21 cellular contexts compared by ENCODE assay signal in genomic region chr3:120637836-120638559, GRCh38. TPM values are rescaled to one million over a fixed set of nuclear protein-coding genes. Genes with fewer than 3 reads are reported as not detected.
DNase-seq lines count a peak whose midpoint lies in the region; ATAC-seq and TF ChIP-seq lines count a peak whose summit lies in the region.
"Had no signal": no experiment of that assay in that cellular context is flagged by ENCODE, and none has a peak within 500 bp of the region (broad histone marks: within the 10 kb centered on the region; RNA-seq: fewer than 3 reads in every experiment).

No MANE protein-coding gene starts in this region.

- no peaks in the 10 kb centered on the region for H3K9me3 Mint-ChIP-seq in MCF 10A (ENCODE audit: unreplicated experiment)
- H3K9me3 Mint-ChIP-seq in dendritic cell treated with granulocyte-macrophage colony-stimulating factor and Interleukin-4, amounts not matched to agents 40 ng/mL and 50 ng/mL, for 4 days, result peaks cover 29% of the 10 kb centered on the region

- no TSS peak for BruUV-seq in MCF 10A (replicated peaks; lab: Mats Ljungman, UMichigan)

- no peaks in the 10 kb centered on the region for H3K9me3 ChIP-seq in breast epithelium
- H3K9me3 ChIP-seq in upper lobe of right lung, result no peaks in the 10 kb centered on the region
- H3K9me3 ChIP-seq: left lung, ovary, vagina had no signal

- intact Hi-C loops in MCF 10A (cut with micrococcal nuclease), result no loop called here
- intact Hi-C loops in breast epithelium (cut with DNase I; ENCODE audit: low total_unique reads), result no loop called here
- intact Hi-C loops in dendritic cell treated with granulocyte-macrophage colony-stimulating factor and Interleukin-4, amounts not matched to agents 40 ng/mL and 50 ng/mL, for 4 days (cut with micrococcal nuclease), result no loop called here
- intact Hi-C loops in upper lobe of right lung (cut with DNase I), result no loop called here

- DNase-seq in MCF 10A (ENCODE audit: unreplicated experiment), result peak; percentile 10
- no peak for DNase-seq in breast epithelium (ENCODE audit: low spot score in 2 of 2)
- DNase-seq in NB4 (ENCODE audit: low read depth), result peak; percentile 27
- no peak for DNase-seq in upper lobe of right lung
- DNase-seq in UCSD-AML1 (lab: John Stamatoyannopoulos, UW; ENCODE audit: unreplicated experiment), result no peak
- no peak for DNase-seq in iPS-NIHi7 (ENCODE audit: extremely low spot score)
- DNase-seq: activated CD4-positive, alpha-beta T cell treated with anti-CD3 and anti-CD28 coated beads for 36 hours; activated CD8-positive, alpha-beta memory T cell treated with anti-CD3 and anti-CD28 coated beads, Interleukin-2, amount 10 ng/mL, durations not matched to agents 7 days and 5 days; activated effector memory CD4-positive, alpha-beta T cell treated with anti-CD3 and anti-CD28 coated beads, Interleukin-2, amount 50 U/mL, for 16 hours; amygdala; CD4-positive, alpha-beta memory T cell; left lung; NCI-H146; ovary; PC-3; T-helper 9 cell had no signal

- H3K4me1 Mint-ChIP-seq in MCF 10A (ENCODE audit: insufficient read depth, unreplicated experiment), result peaks cover 6% of the 10 kb centered on the region
- H3K4me1 Mint-ChIP-seq in dendritic cell treated with granulocyte-macrophage colony-stimulating factor and Interleukin-4, amounts not matched to agents 40 ng/mL and 50 ng/mL, for 4 days (ENCODE audit: low read depth), result peaks cover 41% of the 10 kb centered on the region

- TF ChIP-seq CTCF in MCF 10A (IDR thresholded peaks at IDR 0.05; ENCODE audit: unreplicated experiment), result no peak
- TF ChIP-seq CTCF in breast epithelium (IDR thresholded peaks at IDR 0.05), result no peak
- TF ChIP-seq CTCF in NB4 (IDR thresholded peaks at IDR 0.05; ENCODE audit: low read depth, low read length), result no peak
- no peak for TF ChIP-seq CTCF in upper lobe of right lung (IDR thresholded peaks at IDR 0.05)

- no peak overlapping the region for H3K4me3 Mint-ChIP-seq in MCF 10A (ENCODE audit: unreplicated experiment)
- no peak overlapping the region for H3K4me3 Mint-ChIP-seq in dendritic cell treated with granulocyte-macrophage colony-stimulating factor and Interleukin-4, amounts not matched to agents 40 ng/mL and 50 ng/mL, for 4 days
- H3K4me3 Mint-ChIP-seq: activated CD4-positive, alpha-beta T cell treated with anti-CD3 and anti-CD28 coated beads for 36 hours; activated CD8-positive, alpha-beta memory T cell treated with anti-CD3 and anti-CD28 coated beads, Interleukin-2, amount 10 ng/mL, durations not matched to agents 7 days and 5 days had no signal

- H3K27me3 Mint-ChIP-seq in MCF 10A (ENCODE audit: insufficient read depth, unreplicated experiment), result no peaks in the 10 kb centered on the region
- no peaks in the 10 kb centered on the region for H3K27me3 Mint-ChIP-seq in dendritic cell treated with granulocyte-macrophage colony-stimulating factor and Interleukin-4, amounts not matched to agents 40 ng/mL and 50 ng/mL, for 4 days
- H3K27me3 Mint-ChIP-seq: activated CD4-positive, alpha-beta T cell treated with anti-CD3 and anti-CD28 coated beads for 36 hours; activated CD8-positive, alpha-beta memory T cell treated with anti-CD3 and anti-CD28 coated beads, Interleukin-2, amount 10 ng/mL, durations not matched to agents 7 days and 5 days; CD4-positive, alpha-beta memory T cell had no signal

- H3K4me3 ChIP-seq in breast epithelium (no peak overlapping the region), NB4 (ENCODE audit: low read depth, low read length) (no peak overlapping the region), upper lobe of right lung (no peak overlapping the region)
- H3K4me3 ChIP-seq: GM12878, left lung, ovary, vagina had no signal

- H3K27ac Mint-ChIP-seq in MCF 10A (ENCODE audit: low read depth, unreplicated experiment), result no peak overlapping the region
- peak overlapping the region; percentile 68 for H3K27ac Mint-ChIP-seq in dendritic cell treated with granulocyte-macrophage colony-stimulating factor and Interleukin-4, amounts not matched to agents 40 ng/mL and 50 ng/mL, for 4 days
- H3K27ac Mint-ChIP-seq: activated CD4-positive, alpha-beta T cell treated with anti-CD3 and anti-CD28 coated beads for 36 hours; activated CD8-positive, alpha-beta memory T cell treated with anti-CD3 and anti-CD28 coated beads, Interleukin-2, amount 10 ng/mL, durations not matched to agents 7 days and 5 days had no signal

- H3K27me3 ChIP-seq in breast epithelium (no peaks in the 10 kb centered on the region), upper lobe of right lung (no peaks in the 10 kb centered on the region)
- H3K27me3 ChIP-seq: left lung, ovary, vagina had no signal

- no peaks in the 10 kb centered on the region for H3K36me3 Mint-ChIP-seq in MCF 10A (ENCODE audit: insufficient read depth, unreplicated experiment)
- peaks cover 5% of the 10 kb centered on the region for H3K36me3 Mint-ChIP-seq in dendritic cell treated with granulocyte-macrophage colony-stimulating factor and Interleukin-4, amounts not matched to agents 40 ng/mL and 50 ng/mL, for 4 days (ENCODE audit: low read depth)
- H3K36me3 Mint-ChIP-seq: activated CD8-positive, alpha-beta memory T cell treated with anti-CD3 and anti-CD28 coated beads, Interleukin-2, amount 10 ng/mL, durations not matched to agents 7 days and 5 days had no signal

- H3K4me1 ChIP-seq in breast epithelium, result no peaks in the 10 kb centered on the region
- H3K4me1 ChIP-seq in upper lobe of right lung, result no peaks in the 10 kb centered on the region
- H3K4me1 ChIP-seq: left lung, vagina had no signal

- CTCF ChIA-PET in MCF 10A (lab: Yijun Ruan, JAX), result no interaction called here

- H3K27ac ChIP-seq in breast epithelium (no peak overlapping the region), upper lobe of right lung (no peak overlapping the region)
- H3K27ac ChIP-seq: KMS-11, left lung, ovary, vagina had no signal

- POLR2A ChIA-PET in MCF 10A (lab: Yijun Ruan, JAX), result no interaction called here

- TF ChIP-seq POLR2A in breast epithelium (IDR thresholded peaks at IDR 0.05), result no peak
- no peak for TF ChIP-seq POLR2A in NB4 (IDR thresholded peaks at IDR 0.05; ENCODE audit: extremely low read depth, insufficient read length)

- peak; percentile 52 for ATAC-seq in upper lobe of right lung
- ATAC-seq in HG02885 (IDR thresholded peaks at IDR 0.05; ENCODE audit: poor library complexity, unreplicated experiment), result no peak
- ATAC-seq: activated CD4-positive, alpha-beta T cell treated with anti-CD3 and anti-CD28 coated beads for 36 hours; activated CD8-positive, alpha-beta memory T cell treated with anti-CD3 and anti-CD28 coated beads, Interleukin-2, amount 10 ng/mL, durations not matched to agents 7 days and 5 days; GM12878; PC-3 had no signal

- no peaks in the 10 kb centered on the region for H3K36me3 ChIP-seq in breast epithelium
- H3K36me3 ChIP-seq in upper lobe of right lung, result no peaks in the 10 kb centered on the region
- H3K36me3 ChIP-seq: left lung, ovary, vagina had no signal

RNA-seq across cellular contexts. Expression of gene NDUFB4, which starts 41.9 kb away (rescaled TPM):
- total RNA-seq in MCF 10A (2022) (96.1 and 113 TPM in 2 replicates), breast epithelium (100 to 1,000 TPM in 2 of 3 donors, 10 to 100 TPM in 1; 88.4 to 116 (median 106) TPM), upper lobe of right lung (90.8 TPM)

RNA-seq across cellular contexts. Expression of gene HGD, which starts 44.0 kb away (rescaled TPM):
- total RNA-seq in MCF 10A (2022) (0.44 and 1.0 TPM in 2 replicates), breast epithelium (10 to 100 TPM in 1 of 3 donors, 1 to 10 TPM in 1, not detected in 1; 5.1 to 25.9 TPM), upper lobe of right lung (3.2 TPM)
- total RNA-seq: vagina had no signal

Comparison
In these comparisons a context has a peak if more than half of its experiments do, and no peak if none do; other contexts are left out.
1. DNase-seq: peak in MCF 10A (single experiment) and NB4 (single experiment); none in breast epithelium (0 of 2), upper lobe of right lung (single experiment), UCSD-AML1 (single experiment) and iPS-NIHi7 (single experiment).